20 cellular contexts compared by ENCODE assay signal in the genomic region with DNA sequence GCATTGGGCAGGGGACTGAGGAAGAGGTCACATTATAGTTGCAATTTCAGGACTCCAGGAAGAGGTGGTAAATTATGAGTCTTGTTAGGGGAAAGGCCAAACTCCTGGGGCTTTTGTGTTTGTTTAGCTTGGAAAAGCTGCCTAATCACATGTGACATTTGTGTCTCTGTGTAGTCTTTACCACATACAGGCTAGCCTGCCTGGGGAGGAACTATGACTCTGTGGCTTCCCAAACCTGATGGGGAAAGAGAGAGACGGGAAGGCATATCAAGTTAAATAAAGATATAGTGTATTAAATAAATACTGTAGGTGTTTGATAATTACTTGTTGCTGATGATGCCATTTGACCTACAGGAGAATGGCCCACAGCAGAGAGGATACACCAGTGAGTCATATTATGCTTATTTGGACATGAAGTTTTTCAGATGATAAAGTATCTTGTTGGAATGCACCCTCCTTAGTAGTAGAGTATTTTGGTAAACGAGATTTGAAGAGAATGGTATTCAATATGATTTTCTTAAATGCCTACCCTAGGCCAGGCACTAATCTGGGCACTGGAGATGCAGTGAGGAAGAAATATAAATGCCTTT. TPM values are rescaled to one million over a fixed set of nuclear protein-coding genes. Genes with fewer than 3 reads are reported as not detected.
DNase-seq lines count a peak whose midpoint lies in the region; ATAC-seq and TF ChIP-seq lines count a peak whose summit lies in the region.
"Had no signal": no experiment of that assay in that cellular context is flagged by ENCODE, and none has a peak within 500 bp of the region (broad histone marks: within the 10 kb centered on the region; RNA-seq: fewer than 3 reads in every experiment).

No MANE protein-coding gene starts in this region.

- no peaks in the 10 kb centered on the region for H3K27me3 ChIP-seq in brain microvascular endothelial cell (replicated peaks)
- H3K27me3 ChIP-seq in liver (ENCODE audit: control insufficient read depth in 4 of 4, insufficient read depth in 4 of 4, low read length in 3 of 4) = no peaks in the 10 kb centered on the region
- H3K27me3 ChIP-seq: left lung had no signal

- no peak overlapping the region for H3K4me3 Mint-ChIP-seq in HFFc6
- H3K4me3 Mint-ChIP-seq: activated naive CD8-positive, alpha-beta T cell treated with anti-CD3 and anti-CD28 coated beads, Interleukin-2, amount 50 U/mL, for 24 hours; activated T-cell treated with anti-CD3 and anti-CD28 coated beads, Interleukin-2, amount 50 U/mL, for 72 hours; H9; natural killer cell treated with Interleukin-12 subunit alpha and Interleukin-12 subunit beta and Interleukin-15 and Interleukin-18, amount 100 ng/mL, for 72 hours had no signal

- peaks cover 42% of the 10 kb centered on the region for H3K4me1 Mint-ChIP-seq in HFFc6 (ENCODE audit: low read depth)

- no peak overlapping the region for H3K9ac ChIP-seq in liver (ENCODE audit: low read depth in 1 of 2, low read length in 2 of 2)

- H3K9me3 Mint-ChIP-seq in HFFc6 = no peaks in the 10 kb centered on the region
- H3K9me3 Mint-ChIP-seq: activated naive CD8-positive, alpha-beta T cell treated with anti-CD3 and anti-CD28 coated beads, Interleukin-2, amount 50 U/mL, for 24 hours; activated T-cell treated with anti-CD3 and anti-CD28 coated beads, Interleukin-2, amount 50 U/mL, for 72 hours; H9; natural killer cell treated with Interleukin-12 subunit alpha and Interleukin-12 subunit beta and Interleukin-15 and Interleukin-18, amount 100 ng/mL, for 72 hours had no signal

- WGBS in liver = 39% methylated on average over 2 of the region's 2 CpGs

- H3K27ac ChIP-seq in brain microvascular endothelial cell (no peak overlapping the region), liver (ENCODE audit: low read depth in 1 of 2, low read length in 2 of 2) (no peak overlapping the region)
- H3K27ac ChIP-seq: left lung had no signal

- DNase-seq in AG08396 (ENCODE audit: low spot score) (peak; percentile 42), HFFc6 (peak; percentile 13), brain microvascular endothelial cell (peak; percentile 28), T1000 (lab: John Stamatoyannopoulos, UW) (no peak), GM10266 (ENCODE audit: extremely low spot score) (no peak), midbrain (lab: John Stamatoyannopoulos, UW) (no peak)
- DNase-seq: activated CD4-positive, alpha-beta T cell treated with anti-CD3 and anti-CD28 coated beads, Interleukin-2, amount 50 U/mL, for 1 hour; activated naive CD8-positive, alpha-beta T cell treated with anti-CD3 and anti-CD28 coated beads, Interleukin-2, amount 50 U/mL, for 24 hours; activated T-cell treated with anti-CD3 and anti-CD28 coated beads, Interleukin-2, amount 50 U/mL, for 72 hours; COR-L47; H9; KBM-7; left lung; NCI-H1694; NCI-H510A; retina had no signal

- peak overlapping the region; percentile 30; the same call in 1 of the 2 replicates for H3K27ac Mint-ChIP-seq in HFFc6
- H3K27ac Mint-ChIP-seq: activated naive CD8-positive, alpha-beta T cell treated with anti-CD3 and anti-CD28 coated beads, Interleukin-2, amount 50 U/mL, for 24 hours; activated T-cell treated with anti-CD3 and anti-CD28 coated beads, Interleukin-2, amount 50 U/mL, for 72 hours; natural killer cell treated with Interleukin-12 subunit alpha and Interleukin-12 subunit beta and Interleukin-15 and Interleukin-18, amount 100 ng/mL, for 72 hours had no signal

- TF ChIP-seq RAD21 in liver (IDR thresholded peaks at IDR 0.05) = no peak

- peaks cover 3 to 17% (median 11%) of the 10 kb centered on the region in 4 donors for H3K4me1 ChIP-seq in liver (ENCODE audit: control insufficient read depth in 4 of 4, insufficient read depth in 4 of 4, low read length in 3 of 4)

- H3K4me3 ChIP-seq in brain microvascular endothelial cell (ENCODE audit: low read depth, low read length) (no peak overlapping the region), liver (ENCODE audit: low read depth in 1 of 3, low read length in 3 of 3) (no peak overlapping the region)
- H3K4me3 ChIP-seq: left lung had no signal

- H3K36me3 ChIP-seq in brain microvascular endothelial cell (replicated peaks) (no peaks in the 10 kb centered on the region), liver (ENCODE audit: control insufficient read depth in 4 of 4, insufficient read depth in 3 of 4, low read depth in 1 of 4, low read length in 3 of 4) (no peaks in the 10 kb centered on the region)
- H3K36me3 ChIP-seq: left lung had no signal

- no peaks in the 10 kb centered on the region for H3K9me3 ChIP-seq in liver (ENCODE audit: control insufficient read depth in 4 of 4, low read length in 3 of 4)
- H3K9me3 ChIP-seq: left lung had no signal

- ATAC-seq in GM18858 (IDR thresholded peaks at IDR 0.05; ENCODE audit: unreplicated experiment) = no peak
- ATAC-seq: activated naive CD8-positive, alpha-beta T cell treated with anti-CD3 and anti-CD28 coated beads, Interleukin-2, amount 50 U/mL, for 24 hours; activated T-cell treated with anti-CD3 and anti-CD28 coated beads, Interleukin-2, amount 50 U/mL, for 72 hours; esophagus mucosa; left lung; natural killer cell treated with Interleukin-12 subunit alpha and Interleukin-12 subunit beta and Interleukin-15 and Interleukin-18, amount 100 ng/mL, for 72 hours had no signal

- in situ Hi-C loops in brain microvascular endothelial cell (cut with HindIII; ENCODE audit: low pct_ligation_motif_present, low sequenced_read_pairs) = no loop called here

- no peaks in the 10 kb centered on the region for H3K36me3 Mint-ChIP-seq in HFFc6 (ENCODE audit: low read depth)

- TF ChIP-seq CTCF in HFFc6 (IDR thresholded peaks at IDR 0.05) = no peak
- TF ChIP-seq CTCF in brain microvascular endothelial cell (IDR thresholded peaks at IDR 0.05; ENCODE audit: low read depth, low read length, missing control alignments) = no peak
- no peak for TF ChIP-seq CTCF in liver (IDR thresholded peaks at IDR 0.05; ENCODE audit: low read depth, low read length, missing input control)
- no peak for TF ChIP-seq CTCF in GM10266 (IDR thresholded peaks at IDR 0.05; ENCODE audit: control insufficient read depth, insufficient read depth, low read depth, missing control alignments)

- H3K27me3 Mint-ChIP-seq in HFFc6 (ENCODE audit: insufficient read depth) = no peaks in the 10 kb centered on the region; the same call in 1 of the 2 replicates
- H3K27me3 Mint-ChIP-seq: activated naive CD8-positive, alpha-beta T cell treated with anti-CD3 and anti-CD28 coated beads, Interleukin-2, amount 50 U/mL, for 24 hours; natural killer cell treated with Interleukin-12 subunit alpha and Interleukin-12 subunit beta and Interleukin-15 and Interleukin-18, amount 100 ng/mL, for 72 hours had no signal

TF ChIP-seq in liver, 16 proteins besides CTCF, POLR2A, EP300 and RAD21 (continues in another document):
- TF ChIP-seq ZBTB33 (IDR thresholded peaks at IDR 0.05) = no peak
- peak in 1 of 2 donors; percentile 32 for TF ChIP-seq RXRA (IDR thresholded peaks at IDR 0.05)
- no peak for TF ChIP-seq FOXA1 (IDR thresholded peaks at IDR 0.05)
- no peak for TF ChIP-seq FOXA2 (IDR thresholded peaks at IDR 0.05)
- TF ChIP-seq JUND (IDR thresholded peaks at IDR 0.05) = no peak
- TF ChIP-seq YY1 (IDR thresholded peaks at IDR 0.05) = no peak
- TF ChIP-seq TAF1 (conservative IDR thresholded peaks at IDR 0.05) = no peak
- TF ChIP-seq ATF3 (IDR thresholded peaks at IDR 0.05) = no peak
- TF ChIP-seq HNF4G (IDR thresholded peaks at IDR 0.05) = no peak
- TF ChIP-seq MAX (IDR thresholded peaks at IDR 0.05) = peak; percentile 11
- TF ChIP-seq NR2F2 (IDR thresholded peaks at IDR 0.05) = no peak
- TF ChIP-seq GABPA (IDR thresholded peaks at IDR 0.05 in 1 of 2, conservative IDR thresholded peaks at IDR 0.05 in 1 of 2) = no peak
- no peak for TF ChIP-seq EGR1 (IDR thresholded peaks at IDR 0.05; ENCODE audit: low read depth in 2 of 2)
- TF ChIP-seq SP1 (IDR thresholded peaks at IDR 0.05) = peak; percentile 24

RNA-seq across cellular contexts. Expression of gene BLTP3A, which starts 4.0 kb away (rescaled TPM):
- total RNA-seq in HFFc6 (2021; fragmentation: NEBNext Ultra II Directional; extraction: Animal tissue kit (Norgen Biotek cat#: 25700)) = 1 to 10 TPM; 7.2 to 9.8 (median 8.9) TPM
- total RNA-seq in liver = 10 to 100 TPM; 10.7 to 14.6 TPM
- 1 to 10 TPM; 2.5 to 3.3 TPM for polyA plus RNA-seq in liver

RNA-seq across cellular contexts. Expression of gene SNRPC, which starts 38.6 kb away (rescaled TPM):
- total RNA-seq in HFFc6 (2021; fragmentation: NEBNext Ultra II Directional; extraction: Animal tissue kit (Norgen Biotek cat#: 25700)) = 100 to 1,000 TPM; 132 to 194 (median 161) TPM
- 10 to 100 TPM; 17.2 to 50.1 TPM for total RNA-seq in liver
- 10 to 100 TPM; 66.5 to 75.4 TPM for polyA plus RNA-seq in liver

Comparison
In these comparisons a context has a peak if more than half of its experiments do, and no peak if none do; other contexts are left out.
1. DNase-seq: peak in AG08396 (single experiment), HFFc6 (single experiment) and brain microvascular endothelial cell (single experiment); none in T1000 (single experiment), GM10266 (single experiment) and midbrain (single experiment).